9 cellular contexts compared by ENCODE assay signal in the genomic region with DNA sequence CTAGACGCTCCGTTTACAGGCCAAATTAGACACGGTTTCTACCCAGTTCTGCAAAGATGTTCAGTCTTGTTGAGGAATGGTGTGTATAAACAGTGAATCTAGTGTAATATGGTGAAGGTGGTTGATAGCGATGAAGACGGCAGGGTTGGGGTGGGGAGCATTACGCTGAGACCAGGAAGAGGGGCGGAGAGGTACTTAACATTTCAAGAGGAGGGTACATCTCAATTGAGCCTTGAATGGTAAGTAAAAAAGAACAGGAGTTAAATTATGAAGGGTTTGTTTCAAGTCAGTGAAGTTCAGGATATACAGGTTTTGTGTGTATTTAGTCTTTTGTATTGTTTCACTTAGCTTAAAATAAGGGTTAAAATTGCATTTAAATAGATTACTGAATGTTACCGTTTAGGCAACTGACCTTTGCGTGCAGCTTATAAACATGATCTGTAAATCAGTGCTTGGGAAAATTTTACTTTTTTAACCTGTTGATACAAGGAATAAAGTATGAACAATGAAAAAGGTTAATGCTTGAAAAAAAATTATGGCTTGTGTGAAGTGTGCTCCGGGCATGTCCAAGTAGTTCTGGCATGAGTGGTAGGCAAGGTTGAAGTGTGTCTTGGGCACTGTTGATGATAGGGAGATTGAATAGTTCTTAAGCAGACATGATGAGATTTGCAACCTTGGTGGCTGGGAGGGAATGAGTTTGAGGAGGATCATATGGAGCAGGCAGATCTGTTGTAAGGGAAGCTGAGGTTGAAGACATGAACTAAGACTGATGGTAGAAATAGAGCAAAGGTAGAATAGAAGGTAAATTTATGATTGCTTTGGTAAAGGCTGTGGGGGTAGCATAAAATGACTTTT. TPM values are rescaled to one million over a fixed set of nuclear protein-coding genes. Genes with fewer than 3 reads are reported as not detected.
DNase-seq lines count a peak whose midpoint lies in the region; TF ChIP-seq lines count a peak whose summit lies in the region.
"Had no signal": no experiment of that assay in that cellular context is flagged by ENCODE, and none has a peak within 500 bp of the region (broad histone marks: within the 10 kb centered on the region; RNA-seq: fewer than 3 reads in every experiment).

No MANE protein-coding gene starts in this region.

- H3K9ac ChIP-seq in smooth muscle cell (ENCODE audit: low read depth), result peak overlapping the region; percentile 96

- WGBS in smooth muscle cell (ENCODE audit: low lambda C conversion rate), result 9% methylated on average over 10 of the region's 10 CpGs

- H3K79me2 ChIP-seq in smooth muscle cell (ENCODE audit: low read depth), result peaks cover 43% of the 10 kb centered on the region

- peaks cover 18% of the 10 kb centered on the region for H3K36me3 ChIP-seq in smooth muscle cell (ENCODE audit: low read depth)

- H2AFZ ChIP-seq in smooth muscle cell (ENCODE audit: low read depth), result peak overlapping the region; percentile 51

- no peaks in the 10 kb centered on the region for H3K9me3 ChIP-seq in smooth muscle cell (replicated peaks; ENCODE audit: low read depth)

- peaks cover 19% of the 10 kb centered on the region for H3K4me1 ChIP-seq in smooth muscle cell (ENCODE audit: low read depth)

- H3K27me3 ChIP-seq in smooth muscle cell (ENCODE audit: low read depth), result no peaks in the 10 kb centered on the region

- peak overlapping the region; percentile 97 for H3K4me2 ChIP-seq in smooth muscle cell

- in situ Hi-C loops in ACHN (cut with HindIII; ENCODE audit: low pct_ligation_motif_present, low pct_unique_long_range_greater_than_20kb, low sequenced_read_pairs), result no loop called here

- H3K4me3 ChIP-seq in fibroblast of mammary gland (ENCODE audit: control insufficient read depth, low read depth, low read length), result peak overlapping the region; percentile 89
- H3K4me3 ChIP-seq in smooth muscle cell, result peak overlapping the region; percentile 79

- TF ChIP-seq CTCF in fibroblast of mammary gland (conservative IDR thresholded peaks at IDR 0.05; ENCODE audit: control insufficient read depth, insufficient read depth, low read depth, low read length) (no peak), smooth muscle cell (IDR thresholded peaks at IDR 0.05; ENCODE audit: borderline replicate concordance, insufficient read depth, poor library complexity, severe bottlenecking) (no peak)

- H3F3A ChIP-seq in smooth muscle cell (ENCODE audit: low read depth), result peaks cover 22% of the 10 kb centered on the region

- peak overlapping the region; percentile 87 for H3K27ac ChIP-seq in smooth muscle cell (ENCODE audit: low read depth)

- H4K20me1 ChIP-seq in smooth muscle cell (ENCODE audit: low read depth), result peaks cover 26% of the 10 kb centered on the region

- DNase-seq in NCI-H1092 treated with DMSO at 0.1 percent for 48 hours (lab: John Stamatoyannopoulos, UW) (peak; percentile 59), NCI-H1092 (lab: John Stamatoyannopoulos, UW) (no peak), fibroblast of mammary gland (ENCODE audit: low read depth) (peak; percentile 42), smooth muscle cell (lab: John Stamatoyannopoulos, UW; ENCODE audit: unreplicated experiment) (no peak), ACHN (no peak), RPMI8226 (no peak)
- no peak for DNase-seq in activated CD4-positive, alpha-beta T cell treated with anti-CD3 and anti-CD28 coated beads, Interleukin-2, amount 50 U/mL, for 48 hours

TF ChIP-seq in PFSK-1, 5 proteins besides CTCF, POLR2A, EP300 and RAD21:
- TF ChIP-seq TAF1 (IDR thresholded peaks at IDR 0.05; ENCODE audit: borderline replicate concordance, insufficient read depth, low read length) (peak; percentile 35; the same call in 1 of the 2 replicates), SIN3A (IDR thresholded peaks at IDR 0.05; ENCODE audit: borderline replicate concordance, insufficient read depth, low read length) (0 out of 2 replicates have a peak, but pooled peaks have one; percentile 44), POLR2AphosphoS5 (IDR thresholded peaks at IDR 0.05; ENCODE audit: low read depth, low read length) (no peak), REST (IDR thresholded peaks at IDR 0.05; ENCODE audit: insufficient read depth in 1 of 2, low read depth in 2 of 2, low read length in 2 of 2) (no peak), FOXP2 (optimal IDR thresholded peaks at IDR 0.05; ENCODE audit: borderline replicate concordance, extremely low read depth, extremely low read length, insufficient read depth) (no peak)
TF ChIP-seq in PFSK-1: peak in this region for 2.

RNA-seq across cellular contexts. Expression of gene POLR1C, which starts 0.8 kb away (rescaled TPM):
- 46.9 TPM for polyA plus RNA-seq in PFSK-1 (2012; ENCODE audit: insufficient read length, low read depth)
- total RNA-seq in smooth muscle cell, result 27.0 and 33.4 TPM in 2 replicates
- 21.0 and 39.8 TPM in 2 replicates for polyA plus RNA-seq in smooth muscle cell

RNA-seq across cellular contexts. Expression of gene YIPF3, which starts 1.0 kb away (rescaled TPM):
- polyA plus RNA-seq in PFSK-1 (2012; ENCODE audit: insufficient read length, low read depth), result 104 TPM
- total RNA-seq in smooth muscle cell, result 145 and 199 TPM in 2 replicates
- 181 and 182 TPM in 2 replicates for polyA plus RNA-seq in smooth muscle cell

RNA-seq across cellular contexts. Expression of gene LRRC73, which starts 7.6 kb away (rescaled TPM):
- polyA plus RNA-seq in PFSK-1 (2012; ENCODE audit: insufficient read length, low read depth), result 0.93 TPM
- 0.09 and 2.1 TPM in 2 replicates for total RNA-seq in smooth muscle cell
- 1.8 and 2.2 TPM in 2 replicates for polyA plus RNA-seq in smooth muscle cell
- polyA plus RNA-seq: IgD-negative memory B cell had no signal

RNA-seq across cellular contexts. Expression of gene TJAP1, which starts 40.4 kb away (rescaled TPM):
- polyA plus RNA-seq in PFSK-1 (2012; ENCODE audit: insufficient read length, low read depth), result 27.0 TPM
- 9.3 and 25.5 TPM in 2 replicates for total RNA-seq in smooth muscle cell
- 13.5 and 15.3 TPM in 2 replicates for polyA plus RNA-seq in smooth muscle cell

RNA-seq across cellular contexts. Expression of gene XPO5, which starts 58.1 kb away (rescaled TPM):
- 83.2 TPM for polyA plus RNA-seq in PFSK-1 (2012; ENCODE audit: insufficient read length, low read depth)
- total RNA-seq in smooth muscle cell, result 20.0 and 31.9 TPM in 2 replicates
- 10.9 and 11.7 TPM in 2 replicates for polyA plus RNA-seq in smooth muscle cell

Comparison
In these comparisons a context has a peak if more than half of its experiments do, and no peak if none do; other contexts are left out.
1. DNase-seq: peak in NCI-H1092 treated with DMSO at 0.1 percent for 48 hours (single experiment) and fibroblast of mammary gland (single experiment); none in NCI-H1092 (single experiment), smooth muscle cell (single experiment), ACHN (single experiment), RPMI8226 (single experiment) and activated CD4-positive, alpha-beta T cell treated with anti-CD3 and anti-CD28 coated beads, Interleukin-2, amount 50 U/mL, for 48 hours (0 of 2).